8 cellular contexts compared by ENCODE assay signal in the genomic region with DNA sequence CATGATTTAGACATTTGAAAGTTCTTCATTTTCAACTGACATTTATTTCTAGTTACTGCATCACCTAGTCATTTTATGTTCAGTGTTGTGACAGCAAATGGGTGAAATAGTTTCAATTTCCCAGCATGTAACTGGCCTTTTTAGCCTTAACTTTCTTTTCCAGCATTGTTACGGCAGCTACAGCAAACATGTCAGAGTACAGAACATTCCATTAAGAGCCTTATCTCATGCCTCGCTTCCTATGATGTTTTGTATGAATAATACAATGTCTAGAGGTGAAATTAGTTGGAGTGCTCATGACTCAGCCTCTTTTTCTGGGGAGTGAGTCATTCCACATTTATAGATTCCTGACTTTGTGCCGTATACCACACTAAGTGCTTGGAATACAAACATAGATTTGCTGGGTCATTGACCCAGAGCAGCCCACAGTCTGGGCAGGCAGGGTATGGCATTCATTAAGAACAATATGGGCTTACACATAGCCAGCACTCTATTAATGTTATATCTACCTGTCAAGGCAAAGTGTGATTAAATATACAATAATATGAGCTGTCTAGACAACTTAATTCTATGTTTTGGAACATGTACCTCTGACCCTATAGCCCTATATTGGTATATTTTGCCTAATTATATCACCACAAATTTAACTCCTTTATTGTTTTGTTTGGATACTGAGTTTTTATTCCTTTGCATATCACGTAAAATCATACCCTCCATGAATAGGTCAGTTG.
DNase-seq lines count a peak whose midpoint lies in the region; ATAC-seq and TF ChIP-seq lines count a peak whose summit lies in the region.

No MANE protein-coding gene starts in this region.

- H2AFZ ChIP-seq in osteoblast (ENCODE audit: low read length) = no peak overlapping the region

- H3K79me2 ChIP-seq in osteoblast (ENCODE audit: insufficient read depth, low read length) = no peaks in the 10 kb centered on the region

- H4K20me1 ChIP-seq in osteoblast (ENCODE audit: insufficient read depth, low read length) = no peaks in the 10 kb centered on the region

- H3K27ac Mint-ChIP-seq in glutamatergic neuron (ENCODE audit: unreplicated experiment) = no peak overlapping the region

- H3K27ac ChIP-seq in osteoblast (ENCODE audit: low read depth, low read length) = peak overlapping the region; percentile 79

- H3K27me3 ChIP-seq in osteoblast (ENCODE audit: insufficient read depth, low read length) = no peaks in the 10 kb centered on the region

- peaks cover 2% of the 10 kb centered on the region for H3K9me3 ChIP-seq in osteoblast (ENCODE audit: low read depth, low read length)

- no peaks in the 10 kb centered on the region for H3K36me3 ChIP-seq in osteoblast (ENCODE audit: insufficient read depth, low read length)

- no peaks in the 10 kb centered on the region for H3K4me1 Mint-ChIP-seq in glutamatergic neuron (ENCODE audit: low read depth, unreplicated experiment)

- peaks cover 17% of the 10 kb centered on the region for H3K36me3 Mint-ChIP-seq in glutamatergic neuron (ENCODE audit: unreplicated experiment)

- ATAC-seq in GM21423 (IDR thresholded peaks at IDR 0.05; ENCODE audit: unreplicated experiment) (no peak), HG03025 (IDR thresholded peaks at IDR 0.05; ENCODE audit: low FRiP score, unreplicated experiment) (no peak), HG03342 (IDR thresholded peaks at IDR 0.05; ENCODE audit: unreplicated experiment) (no peak)

- no peak overlapping the region for H3K4me3 Mint-ChIP-seq in glutamatergic neuron (ENCODE audit: unreplicated experiment)

- H3K9me3 Mint-ChIP-seq in glutamatergic neuron (ENCODE audit: unreplicated experiment) = peaks cover 17% of the 10 kb centered on the region

- peak overlapping the region; percentile 33 for H3K4me2 ChIP-seq in osteoblast (ENCODE audit: insufficient read depth, low read length)

- no peak for TF ChIP-seq CTCF in osteoblast (IDR thresholded peaks at IDR 0.05; ENCODE audit: extremely low read depth, low read depth, low read length)
- TF ChIP-seq CTCF in glutamatergic neuron (IDR thresholded peaks at IDR 0.05; ENCODE audit: partially characterized antibody, unreplicated experiment) = no peak

- peaks cover 20% of the 10 kb centered on the region for H3K4me1 ChIP-seq in osteoblast (ENCODE audit: insufficient read depth, low read length)

- in situ Hi-C loops in Caki2 (cut with HindIII; ENCODE audit: low pct_unique_long_range_greater_than_20kb, low sequenced_read_pairs) = no loop called here

- H3K27me3 Mint-ChIP-seq in glutamatergic neuron (ENCODE audit: unreplicated experiment) = peaks cover 3% of the 10 kb centered on the region

- DNase-seq in Caki2 (ENCODE audit: low read depth) = peak; percentile 95
- peak; percentile 59 for DNase-seq in NCI-H2196 (lab: John Stamatoyannopoulos, UW; ENCODE audit: unreplicated experiment)
- DNase-seq in epidermal melanocyte (ENCODE audit: insufficient read length, low spot score) = peak; percentile 27
- DNase-seq in osteoblast (ENCODE audit: insufficient read length, low spot score, missing footprints) = peak; percentile 83
- DNase-seq in glutamatergic neuron = no peak

- H3K4me3 ChIP-seq in osteoblast (ENCODE audit: insufficient read depth, low read length) = no peak overlapping the region
